ENCODE assay signal across 13 cellular contexts in the genomic region with DNA sequence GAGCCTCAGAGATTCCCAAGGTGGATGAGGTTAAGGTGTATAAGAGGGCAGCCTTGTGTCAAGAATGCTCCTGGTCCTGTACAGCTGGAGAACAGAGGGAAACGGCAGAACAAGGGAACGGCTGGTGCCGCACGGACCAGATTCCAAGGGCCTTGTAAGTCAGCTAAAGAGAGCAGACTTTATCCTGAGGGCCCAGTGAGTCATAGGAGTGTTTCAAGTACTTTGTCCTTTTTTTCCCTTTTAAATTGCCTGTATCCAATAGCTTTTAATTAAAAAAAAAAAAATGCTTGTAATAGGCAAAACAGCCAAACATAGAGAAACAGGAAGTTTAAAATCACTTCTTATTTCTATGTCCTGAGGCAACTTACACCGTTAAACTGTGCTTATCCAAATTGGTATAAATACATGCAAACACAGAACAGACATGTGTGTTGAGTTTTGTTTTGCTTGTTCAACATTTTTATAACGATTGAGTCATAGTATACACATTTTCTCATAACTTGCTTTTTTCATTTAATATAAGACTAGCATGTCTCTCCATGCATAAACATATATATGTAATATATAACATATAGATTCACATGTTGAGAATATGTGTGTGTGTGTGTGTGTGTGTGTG. TPM values are rescaled to one million over a fixed set of nuclear protein-coding genes. Genes with fewer than 3 reads are reported as not detected.
DNase-seq lines count a peak whose midpoint lies in the region; ATAC-seq and TF ChIP-seq lines count a peak whose summit lies in the region.
"Had no signal": no experiment of that assay in that cellular context is flagged by ENCODE, and none has a peak within 500 bp of the region (broad histone marks: within the 10 kb centered on the region; RNA-seq: fewer than 3 reads in every experiment).

No MANE protein-coding gene starts in this region.

- intact Hi-C loops in left lung (cut with DNase I), result no loop called here
- intact Hi-C loops in left colon (cut with DNase I, micrococcal nuclease), result no loop called here
- intact Hi-C loops in right cardiac atrium (cut with DNase I), result loop anchor here in 2 of 4 donors (10.0 kb wide), 3 partner anchors 128 to 688 kb away; no protein-coding TSS in a partner anchor

- no peaks in the 10 kb centered on the region for H3K36me3 ChIP-seq in left lung

- H3K4me1 ChIP-seq in left lung (no peaks in the 10 kb centered on the region), right cardiac atrium (ENCODE audit: control insufficient read depth, insufficient read depth, low read length) (no peaks in the 10 kb centered on the region)

- H3K4me1 Mint-ChIP-seq in chondrocyte (ENCODE audit: low read depth), result peaks cover 85% of the 10 kb centered on the region

- no peak overlapping the region for H3K4me3 Mint-ChIP-seq in chondrocyte (ENCODE audit: unreplicated experiment)
- H3K4me3 Mint-ChIP-seq: CD4-positive, CD25-positive, alpha-beta regulatory T cell had no signal

- H3K27me3 ChIP-seq in left lung, result peaks cover 0 to 29% of the 10 kb centered on the region in 2 donors
- no peaks in the 10 kb centered on the region for H3K27me3 ChIP-seq in right cardiac atrium (ENCODE audit: control insufficient read depth, insufficient read depth)

- peak overlapping the region; percentile 84 for H3K27ac Mint-ChIP-seq in chondrocyte (ENCODE audit: unreplicated experiment)
- H3K27ac Mint-ChIP-seq: CD4-positive, CD25-positive, alpha-beta regulatory T cell had no signal

- no peaks in the 10 kb centered on the region for H3K9me3 ChIP-seq in left lung
- H3K9me3 ChIP-seq in right cardiac atrium (ENCODE audit: control insufficient read depth, low read length), result no peaks in the 10 kb centered on the region

- no peak overlapping the region for H3K27ac ChIP-seq in left lung
- no peak overlapping the region for H3K27ac ChIP-seq in right cardiac atrium (ENCODE audit: low read length)

- H3K9me3 Mint-ChIP-seq in chondrocyte (ENCODE audit: low read depth), result no peaks in the 10 kb centered on the region
- H3K9me3 Mint-ChIP-seq: CD4-positive, CD25-positive, alpha-beta regulatory T cell had no signal

- H3K27me3 Mint-ChIP-seq in chondrocyte (ENCODE audit: low read depth), result no peaks in the 10 kb centered on the region
- H3K27me3 Mint-ChIP-seq: CD4-positive, CD25-positive, alpha-beta regulatory T cell had no signal

- no peak overlapping the region for H3K4me3 ChIP-seq in AG09309 (ENCODE audit: control insufficient read depth, low read depth, low read length)
- no peak overlapping the region for H3K4me3 ChIP-seq in left lung
- H3K4me3 ChIP-seq in right cardiac atrium (ENCODE audit: low read length), result no peak overlapping the region

- ATAC-seq in left lung (peak; percentile 82), left colon (no peak), right cardiac atrium (no peak)

- H3K36me3 Mint-ChIP-seq in chondrocyte (ENCODE audit: low read depth), result no peaks in the 10 kb centered on the region
- H3K36me3 Mint-ChIP-seq: CD4-positive, CD25-positive, alpha-beta regulatory T cell had no signal

- DNase-seq in AG09309 (ENCODE audit: low read depth) (peak; percentile 82), LHCN-M2 (ENCODE audit: low read depth) (peak; percentile 71), chondrocyte (ENCODE audit: low spot score) (no peak), left lung (peak; percentile 71 to 74), pons (ENCODE audit: low spot score) (no peak), NCI-H1436 (lab: John Stamatoyannopoulos, UW) (no peak), left colon (no peak), right cardiac atrium (no peak)
- DNase-seq: activated CD4-positive, alpha-beta T cell treated with anti-CD3 and anti-CD28 coated beads for 48 hours; activated naive CD4-positive, alpha-beta T cell treated with Interleukin-2 at 50 U/mL for 16 hours; CD4-positive, CD25-positive, alpha-beta regulatory T cell; SHP77 treated with DMSO at 0.1 percent for 48 hours had no signal

- 70% methylated on average over 6 of the region's 6 CpGs for WGBS in right cardiac atrium

- TF ChIP-seq CTCF in AG09309 (IDR thresholded peaks at IDR 0.05; ENCODE audit: control insufficient read depth, insufficient read depth, low read depth, low read length, missing control alignments) (no peak), chondrocyte (IDR thresholded peaks at IDR 0.05) (no peak), left lung (IDR thresholded peaks at IDR 0.05) (no peak)

RNA-seq across cellular contexts. Expression of a gene that starts 42.1 kb away (rescaled TPM):
- total RNA-seq in LHCN-M2 (2014; rRNA removed) (21.4 and 29.0 TPM in 2 replicates), chondrocyte (19.8 to 27.3 TPM (median 20.9 TPM) in 3 replicates), left lung (10 to 100 TPM; 23.2 to 54.7 TPM), left colon (under 1 TPM; 0.55 to 0.87 TPM), right cardiac atrium (under 1 TPM in 2 of 4 donors, not detected in 2; 0.24 to 0.26 TPM)
- polyA plus RNA-seq in LHCN-M2 (2012), result 41.9 TPM
- polyA plus RNA-seq in right cardiac atrium, result 0.66 TPM
- total RNA-seq: CD4-positive, CD25-positive, alpha-beta regulatory T cell had no signal
- polyA plus RNA-seq: CD4-positive, CD25-positive, alpha-beta regulatory T cell; neural cell had no signal

RNA-seq across cellular contexts. Expression of a gene that starts 43.8 kb away (rescaled TPM):
- total RNA-seq in LHCN-M2 (2014; rRNA removed), result 55.6 and 76.4 TPM in 2 replicates
- polyA plus RNA-seq in LHCN-M2 (2012), result 22.4 TPM
- 43.5 to 52.3 TPM (median 47.8 TPM) in 3 replicates for total RNA-seq in chondrocyte
- 10 to 100 TPM; 45.9 to 48.3 TPM for total RNA-seq in left lung
- total RNA-seq in left colon, result 10 to 100 TPM; 38.8 to 51.2 TPM
- total RNA-seq in right cardiac atrium, result 10 to 100 TPM; 36.9 to 49.2 (median 43.0) TPM
- polyA plus RNA-seq in right cardiac atrium, result 30.4 TPM

Comparison
In these comparisons a context has a peak if more than half of its experiments do, and no peak if none do; other contexts are left out.
1. DNase-seq: peak in AG09309 (single experiment), LHCN-M2 (single experiment) and left lung (2 of 2); none in chondrocyte (single experiment), pons (single experiment), NCI-H1436 (single experiment), left colon (0 of 2) and right cardiac atrium (0 of 3).
2. RNA of a gene that starts 42.1 kb away (total RNA-seq): 23.2 to 54.7 TPM in left lung, 21.4 to 29.0 TPM in LHCN-M2 and 19.8 to 27.3 TPM in chondrocyte; 0.55 to 0.87 TPM in left colon and 0.24 to 0.26 TPM in right cardiac atrium; every median in the first group is over 10 times any median in the second.